In the genomic region with DNA sequence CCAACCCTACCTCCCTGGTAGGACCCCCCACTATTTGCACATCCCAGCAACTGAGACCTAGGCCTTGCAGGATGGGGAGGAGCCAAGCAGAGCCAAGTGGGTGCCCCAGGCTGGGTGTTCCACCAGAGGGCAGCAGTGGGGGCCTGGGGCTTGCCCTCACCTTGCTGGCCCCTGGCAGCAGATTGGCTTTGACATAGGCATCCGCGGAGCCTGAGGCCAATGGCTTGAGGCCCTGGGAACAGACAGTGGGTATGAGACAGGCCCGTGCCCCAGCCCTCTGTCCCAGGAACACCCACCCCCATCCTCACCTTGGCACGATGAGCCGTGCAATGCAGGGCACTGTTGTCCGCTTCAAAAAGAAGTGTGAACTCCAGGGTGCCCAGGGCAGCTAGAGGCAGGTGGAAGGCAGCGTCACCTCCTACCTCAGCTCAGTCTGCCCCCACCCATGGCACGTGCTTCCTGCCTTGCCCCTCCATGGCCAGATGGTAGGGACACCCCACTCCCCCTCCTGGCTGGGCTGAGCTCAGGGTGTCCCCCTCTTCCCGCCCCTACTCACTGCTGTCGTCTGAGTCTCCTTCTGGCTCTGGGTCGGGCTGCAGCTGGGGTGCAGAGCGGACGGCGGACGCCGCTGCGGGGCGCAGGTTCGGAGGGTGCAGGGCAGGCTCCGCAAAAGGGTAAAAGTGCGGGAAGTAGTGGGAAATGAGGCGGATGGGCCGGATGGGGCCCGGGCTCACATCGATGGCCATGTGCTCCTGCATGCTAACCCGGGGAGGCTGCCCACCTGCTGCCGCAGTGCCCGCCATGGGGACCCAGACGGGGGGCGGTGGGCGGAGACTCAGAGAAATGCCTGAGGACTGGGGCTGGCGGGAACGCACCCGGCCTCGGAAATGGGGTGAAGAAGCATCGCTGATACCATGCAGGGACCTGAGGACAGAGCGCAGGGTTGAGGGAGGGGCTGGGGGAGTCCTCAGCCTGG, we compare ENCODE assay signal across 1 cellular context.
A peak's percentile ranks its signal among the peaks of the same experiment; 100 is the strongest.
TF ChIP-seq lines count a peak whose summit lies in the region.

No MANE protein-coding gene starts in this region.

TF ChIP-seq in K562, 482 proteins besides CTCF, POLR2A, EP300 and RAD21 (continued from another document):
- TF ChIP-seq, protein P1, sequence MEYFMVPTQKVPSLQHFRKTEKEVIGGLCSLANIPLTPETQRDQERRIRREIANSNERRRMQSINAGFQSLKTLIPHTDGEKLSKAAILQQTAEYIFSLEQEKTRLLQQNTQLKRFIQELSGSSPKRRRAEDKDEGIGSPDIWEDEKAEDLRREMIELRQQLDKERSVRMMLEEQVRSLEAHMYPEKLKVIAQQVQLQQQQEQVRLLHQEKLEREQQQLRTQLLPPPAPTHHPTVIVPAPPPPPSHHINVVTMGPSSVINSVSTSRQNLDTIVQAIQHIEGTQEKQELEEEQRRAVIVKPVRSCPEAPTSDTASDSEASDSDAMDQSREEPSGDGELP (CRISPR knock-in tag; IDR thresholded peaks at IDR 0.05; ENCODE audit: borderline replicate concordance), result 0 out of 2 replicates have a peak, but pooled peaks have one; percentile 14
- TF ChIP-seq, protein P2, sequence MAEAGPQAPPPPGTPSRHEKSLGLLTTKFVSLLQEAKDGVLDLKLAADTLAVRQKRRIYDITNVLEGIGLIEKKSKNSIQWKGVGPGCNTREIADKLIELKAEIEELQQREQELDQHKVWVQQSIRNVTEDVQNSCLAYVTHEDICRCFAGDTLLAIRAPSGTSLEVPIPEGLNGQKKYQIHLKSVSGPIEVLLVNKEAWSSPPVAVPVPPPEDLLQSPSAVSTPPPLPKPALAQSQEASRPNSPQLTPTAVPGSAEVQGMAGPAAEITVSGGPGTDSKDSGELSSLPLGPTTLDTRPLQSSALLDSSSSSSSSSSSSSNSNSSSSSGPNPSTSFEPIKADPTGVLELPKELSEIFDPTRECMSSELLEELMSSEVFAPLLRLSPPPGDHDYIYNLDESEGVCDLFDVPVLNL (CRISPR knock-in tag; IDR thresholded peaks at IDR 0.05; ENCODE audit: low read depth), result no peak
- TF ChIP-seq RBFOX2 (IDR thresholded peaks at IDR 0.05; ENCODE audit: low read depth, low read length) (peak; percentile 11; the same call in 1 of the 2 replicates), HMG20A (CRISPR knock-in tag; conservative IDR thresholded peaks at IDR 0.05) (no peak), PTTG1 (tag; IDR thresholded peaks at IDR 0.05; ENCODE audit: low read depth) (no peak), POLR3G (IDR thresholded peaks at IDR 0.05; ENCODE audit: extremely low read depth, insufficient read length, insufficient replicate concordance) (no peak), ARID1B (IDR thresholded peaks at IDR 0.05) (no peak), NCOR1 (IDR thresholded peaks at IDR 0.05) (no peak), ZBTB1 (CRISPR knock-in tag; IDR thresholded peaks at IDR 0.05; ENCODE audit: borderline replicate concordance, low read depth) (no peak), RBM25 (IDR thresholded peaks at IDR 0.05; ENCODE audit: low read depth, low read length, severe bottlenecking) (no peak), MCM5 (IDR thresholded peaks at IDR 0.05; ENCODE audit: low read depth) (no peak), PCBP1 (IDR thresholded peaks at IDR 0.05; ENCODE audit: low read depth, low read length, poor library complexity, severe bottlenecking) (no peak)
- TF ChIP-seq, protein P3, sequence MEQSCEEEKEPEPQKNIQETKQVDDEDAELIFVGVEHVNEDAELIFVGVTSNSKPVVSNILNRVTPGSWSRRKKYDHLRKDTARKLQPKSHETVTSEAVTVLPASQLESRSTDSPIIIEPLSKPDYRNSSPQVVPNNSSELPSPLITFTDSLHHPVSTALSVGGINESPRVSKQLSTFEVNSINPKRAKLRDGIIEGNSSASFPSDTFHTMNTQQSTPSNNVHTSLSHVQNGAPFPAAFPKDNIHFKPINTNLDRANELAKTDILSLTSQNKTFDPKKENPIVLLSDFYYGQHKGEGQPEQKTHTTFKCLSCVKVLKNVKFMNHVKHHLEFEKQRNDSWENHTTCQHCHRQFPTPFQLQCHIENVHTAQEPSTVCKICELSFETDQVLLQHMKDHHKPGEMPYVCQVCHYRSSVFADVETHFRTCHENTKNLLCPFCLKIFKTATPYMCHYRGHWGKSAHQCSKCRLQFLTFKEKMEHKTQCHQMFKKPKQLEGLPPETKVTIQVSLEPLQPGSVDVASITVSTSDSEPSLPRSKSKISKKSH (CRISPR knock-in tag; IDR thresholded peaks at IDR 0.05), result no peak
